1 cellular context compared by ENCODE assay signal in the genomic region with DNA sequence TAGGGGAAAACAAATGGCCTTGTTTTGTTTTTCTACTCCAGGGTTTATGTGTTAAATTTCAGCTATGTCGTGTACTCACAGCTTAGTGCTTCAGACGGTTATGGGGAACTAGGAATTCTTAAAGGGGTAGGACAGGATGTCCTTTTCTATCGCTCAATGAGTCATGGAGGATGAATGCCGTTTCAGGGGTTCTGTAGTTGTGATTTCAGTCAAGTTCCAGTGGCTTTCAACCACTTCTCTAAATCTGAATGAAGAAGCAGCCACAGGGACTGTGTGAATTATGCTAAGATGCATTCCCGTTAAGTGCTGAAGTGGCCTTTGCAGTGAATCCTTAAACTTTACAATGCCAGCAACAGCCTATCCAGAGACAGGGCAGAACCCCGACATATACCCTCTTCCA.
TF ChIP-seq lines count a peak whose summit lies in the region.

No MANE protein-coding gene starts in this region.

TF ChIP-seq in IMR-90, 13 proteins besides CTCF, POLR2A, EP300 and RAD21 (continued from another document):
- no peak for TF ChIP-seq BHLHE40 (IDR thresholded peaks at IDR 0.05; ENCODE audit: low read depth, low read length)
- no peak for TF ChIP-seq ELK1 (IDR thresholded peaks at IDR 0.05; ENCODE audit: borderline replicate concordance, low read depth, low read length)
- no peak for TF ChIP-seq NFE2L2 (IDR thresholded peaks at IDR 0.05; ENCODE audit: low read depth, low read length)
